Comparison of ENCODE assay signal across 19 cellular contexts in genomic region chr5:113128931-113129330, GRCh38.
DNase-seq lines count a peak whose midpoint lies in the region; ATAC-seq and TF ChIP-seq lines count a peak whose summit lies in the region.
"Had no signal": no experiment of that assay in that cellular context is flagged by ENCODE, and none has a peak within 500 bp of the region (broad histone marks: within the 10 kb centered on the region; RNA-seq: fewer than 3 reads in every experiment).

No MANE protein-coding gene starts in this region.

- H3K4me2 ChIP-seq in SK-N-SH (no peak overlapping the region), mesendoderm (ENCODE audit: low read length) (no peak overlapping the region), parathyroid adenoma (ENCODE audit: low read length) (peak overlapping the region; percentile 11)
- H3K4me2 ChIP-seq: BLaER1 had no signal

- no peak overlapping the region for H3K9ac ChIP-seq in SK-N-SH
- no peak overlapping the region for H3K9ac ChIP-seq in mesendoderm (ENCODE audit: low read length)
- no peak overlapping the region for H3K9ac ChIP-seq in parathyroid adenoma
- H3K9ac ChIP-seq: BLaER1 had no signal

- TF ChIP-seq CTCF in SK-N-SH (IDR thresholded peaks at IDR 0.05) (no peak), parathyroid adenoma (IDR thresholded peaks at IDR 0.05) (no peak)

- H3K4me1 Mint-ChIP-seq in activated T-cell treated with anti-CD3 and anti-CD28 coated beads, Interleukin-2, amount 50 U/mL, for 24 hours (ENCODE audit: low read depth), result no peaks in the 10 kb centered on the region
- H3K4me1 Mint-ChIP-seq: B cell; CD4-positive, CD25-positive, alpha-beta regulatory T cell had no signal

- H4K20me1 ChIP-seq in SK-N-SH (ENCODE audit: insufficient read depth), result no peaks in the 10 kb centered on the region
- H4K20me1 ChIP-seq: BLaER1 had no signal

- no peak overlapping the region for H2BK15ac ChIP-seq in mesendoderm (replicated peaks; ENCODE audit: low read depth)

- no peaks in the 10 kb centered on the region for H3K36me3 Mint-ChIP-seq in activated T-cell treated with anti-CD3 and anti-CD28 coated beads, Interleukin-2, amount 50 U/mL, for 24 hours (ENCODE audit: low read depth)
- H3K36me3 Mint-ChIP-seq: CD8-positive, alpha-beta T cell had no signal

- POLR2A ChIA-PET in SK-N-SH (lab: Yijun Ruan, JAX), result interaction anchor here (0.9 kb wide), 1 partner anchor 11 kb away, joined by 3 read pairs; no protein-coding TSS in a partner anchor

- no peak overlapping the region for H3K27ac Mint-ChIP-seq in activated T-cell treated with anti-CD3 and anti-CD28 coated beads, Interleukin-2, amount 50 U/mL, for 24 hours
- H3K27ac Mint-ChIP-seq: B cell; CD8-positive, alpha-beta T cell; HFFc6 had no signal

- H3K4me1 ChIP-seq in SK-N-SH (ENCODE audit: control insufficient read depth in 1 of 2, insufficient read depth in 2 of 2, low read depth in 1 of 2, low read length in 1 of 2) (peaks cover 0 to 28% of the 10 kb centered on the region in 2 experiments; a peak in 2 of 4 replicates), mesendoderm (ENCODE audit: control insufficient read depth, low read depth, low read length) (peaks cover 13% of the 10 kb centered on the region), parathyroid adenoma (peaks cover 45% of the 10 kb centered on the region)
- H3K4me1 ChIP-seq: BLaER1, Caco-2 had no signal

- no peaks in the 10 kb centered on the region for H3K9me3 ChIP-seq in SK-N-SH
- no peaks in the 10 kb centered on the region for H3K9me3 ChIP-seq in parathyroid adenoma (ENCODE audit: control insufficient read depth, low read length)
- H3K9me3 ChIP-seq: Caco-2 had no signal

- H2AK5ac ChIP-seq in mesendoderm (ENCODE audit: low read length), result no peak overlapping the region

- no peak for ATAC-seq in SK-N-SH treated with all-trans-retinoic acid at 6 μM for 48 hours
- ATAC-seq: CD8-positive, alpha-beta T cell had no signal

- H4K8ac ChIP-seq in mesendoderm (ENCODE audit: low read depth, low read length), result no peak overlapping the region

- H3K27me3 ChIP-seq in SK-N-SH (ENCODE audit: insufficient read depth) (no peaks in the 10 kb centered on the region), mesendoderm (ENCODE audit: insufficient read depth, low read length, poor library complexity) (no peaks in the 10 kb centered on the region), parathyroid adenoma (ENCODE audit: control insufficient read depth, insufficient read depth, low read length) (no peaks in the 10 kb centered on the region)
- H3K27me3 ChIP-seq: BLaER1 had no signal

- no peak overlapping the region for H3K18ac ChIP-seq in mesendoderm (ENCODE audit: low read length)

- H3K36me3 ChIP-seq in SK-N-SH (replicated peaks in 1 of 2; ENCODE audit: control insufficient read depth in 1 of 2, insufficient read depth in 2 of 2, low read length in 1 of 2) (no peaks in the 10 kb centered on the region), mesendoderm (ENCODE audit: control insufficient read depth, insufficient read depth, low read length) (no peaks in the 10 kb centered on the region), parathyroid adenoma (ENCODE audit: control insufficient read depth, insufficient read depth, low read length) (no peaks in the 10 kb centered on the region)
- H3K36me3 ChIP-seq: BLaER1, HAP-1 had no signal

- CTCF ChIA-PET in SK-N-SH (lab: Yijun Ruan, JAX), result interaction anchor here (1.3 kb wide), 1 partner anchor 133 kb away, joined by 3 read pairs; no protein-coding TSS in a partner anchor

- H3K4ac ChIP-seq in mesendoderm (ENCODE audit: low read depth, low read length), result no peak overlapping the region

- H3K9me3 Mint-ChIP-seq in activated T-cell treated with anti-CD3 and anti-CD28 coated beads, Interleukin-2, amount 50 U/mL, for 24 hours, result peaks cover 5% of the 10 kb centered on the region
- H3K9me3 Mint-ChIP-seq: HFFc6 had no signal

- DNase-seq in SK-N-SH, result no peak
- no peak for DNase-seq in mesendoderm
- no peak for DNase-seq in activated T-cell treated with anti-CD3 and anti-CD28 coated beads, Interleukin-2, amount 50 U/mL, for 24 hours
- DNase-seq in NCI-H1092 treated with DMSO at 0.1 percent for 48 hours (lab: John Stamatoyannopoulos, UW), result no peak
- no peak for DNase-seq in T1000 (lab: John Stamatoyannopoulos, UW)
- DNase-seq: Caco-2; CD4-positive, CD25-positive, alpha-beta regulatory T cell; CD8-positive, alpha-beta T cell; DMS153; DND-41; GOT3; HFFc6 had no signal

- H3K4me3 ChIP-seq in SK-N-SH (ENCODE audit: low read depth in 2 of 2, low read length in 1 of 2) (no peak overlapping the region), mesendoderm (ENCODE audit: low read length) (no peak overlapping the region), parathyroid adenoma (ENCODE audit: low read depth, low read length) (no peak overlapping the region)
- H3K4me3 ChIP-seq: BLaER1, HAP-1 had no signal

- H3K9me2 ChIP-seq in SK-N-SH, result no peaks in the 10 kb centered on the region

- no peak overlapping the region for H3K4me3 Mint-ChIP-seq in activated T-cell treated with anti-CD3 and anti-CD28 coated beads, Interleukin-2, amount 50 U/mL, for 24 hours
- H3K4me3 Mint-ChIP-seq: B cell; CD4-positive, CD25-positive, alpha-beta regulatory T cell; CD8-positive, alpha-beta T cell; HFFc6 had no signal

- H3K27ac ChIP-seq in SK-N-SH (ENCODE audit: low read depth in 2 of 2, low read length in 1 of 2), result peak overlapping the region in 1 of 2 experiments; percentile 80; a peak in 2 of 4 replicates
- no peak overlapping the region for H3K27ac ChIP-seq in mesendoderm (ENCODE audit: low read depth, low read length)
- H3K27ac ChIP-seq in parathyroid adenoma, result peak overlapping the region; percentile 70
- H3K27ac ChIP-seq: 22Rv1, BLaER1, C4-2B had no signal

- H2BK120ac ChIP-seq in mesendoderm (ENCODE audit: low read depth, low read length), result no peak overlapping the region

- H3K79me2 ChIP-seq in SK-N-SH (ENCODE audit: insufficient read depth), result no peaks in the 10 kb centered on the region
- peaks cover 13% of the 10 kb centered on the region for H3K79me2 ChIP-seq in mesendoderm (ENCODE audit: control insufficient read depth, insufficient read depth, low read length)
- peaks cover 62% of the 10 kb centered on the region for H3K79me2 ChIP-seq in parathyroid adenoma

- no peaks in the 10 kb centered on the region for H3K27me3 Mint-ChIP-seq in activated T-cell treated with anti-CD3 and anti-CD28 coated beads, Interleukin-2, amount 50 U/mL, for 24 hours

- no peak overlapping the region for H3K56ac ChIP-seq in mesendoderm (ENCODE audit: low read length)

- no peak for TF ChIP-seq RAD21 in SK-N-SH (IDR thresholded peaks at IDR 0.05; ENCODE audit: low read length)

- no peak overlapping the region for H2AFZ ChIP-seq in SK-N-SH (ENCODE audit: low read depth)
- no peak overlapping the region for H2AFZ ChIP-seq in parathyroid adenoma

- H2BK5ac ChIP-seq in mesendoderm (ENCODE audit: low read length), result no peak overlapping the region

- no peak for TF ChIP-seq EP300 in SK-N-SH (IDR thresholded peaks at IDR 0.05; ENCODE audit: borderline replicate concordance in 1 of 2, low read depth in 1 of 2, low read length in 1 of 2)

- no peak overlapping the region for H4K5ac ChIP-seq in mesendoderm (ENCODE audit: low read length)

- H3F3A ChIP-seq in SK-N-SH (replicated peaks; ENCODE audit: insufficient read depth), result no peaks in the 10 kb centered on the region

- peak overlapping the region; percentile 59 for H3K23ac ChIP-seq in mesendoderm (ENCODE audit: low read length)

- WGBS in SK-N-SH (ENCODE audit: low lambda C conversion rate), result 65% methylated on average over 1 of the region's 1 CpG
- WGBS in mesendoderm (ENCODE audit: extremely low coverage, insufficient coverage, low lambda C conversion rate), result no CpG with 5 or more reads among the region's 1 CpG

- peaks cover 16% of the 10 kb centered on the region for H3K79me1 ChIP-seq in mesendoderm (ENCODE audit: low read length)

TF ChIP-seq in SK-N-SH, 30 proteins besides CTCF, POLR2A, EP300 and RAD21:
- TF ChIP-seq GATA2 (CRISPR knock-in tag; IDR thresholded peaks at IDR 0.05) (peak; percentile 84), FOXJ3 (CRISPR knock-in tag; IDR thresholded peaks at IDR 0.05) (no peak)

TF ChIP-seq in SK-N-SH treated with all-trans-retinoic acid at 6 μM for 48 hours, 23 proteins besides CTCF, POLR2A, EP300 and RAD21 (continues in another document):
- no peak for TF ChIP-seq ESRRG (CRISPR knock-in tag; IDR thresholded peaks at IDR 0.05)
- TF ChIP-seq OSR1 (CRISPR knock-in tag; IDR thresholded peaks at IDR 0.05), result no peak
- TF ChIP-seq ISL1 (CRISPR knock-in tag; IDR thresholded peaks at IDR 0.05), result no peak
- TF ChIP-seq SNAI2 (CRISPR knock-in tag; IDR thresholded peaks at IDR 0.05), result no peak
- no peak for TF ChIP-seq ZC3H10 (CRISPR knock-in tag; IDR thresholded peaks at IDR 0.05)
- TF ChIP-seq ZNF70 (CRISPR knock-in tag; IDR thresholded peaks at IDR 0.05), result no peak
- no peak for TF ChIP-seq CREB5 (CRISPR knock-in tag; IDR thresholded peaks at IDR 0.05; ENCODE audit: low read depth)
- no peak for TF ChIP-seq PATZ1 (CRISPR knock-in tag; IDR thresholded peaks at IDR 0.05; ENCODE audit: borderline replicate concordance)
- TF ChIP-seq ZNF8 (CRISPR knock-in tag; IDR thresholded peaks at IDR 0.05), result no peak
